Comparison of ENCODE assay signal across 8 cellular contexts in genomic region chr11:111604392-111605009, GRCh38. TPM values are rescaled to one million over a fixed set of nuclear protein-coding genes. Genes with fewer than 3 reads are reported as not detected.
DNase-seq lines count a peak whose midpoint lies in the region; ATAC-seq and TF ChIP-seq lines count a peak whose summit lies in the region.

No MANE protein-coding gene starts in this region.

- no peaks in the 10 kb centered on the region for H3K36me3 ChIP-seq in WERI-Rb-1

- H3K9me3 ChIP-seq in WERI-Rb-1 (ENCODE audit: severe bottlenecking), result no peaks in the 10 kb centered on the region

- peak overlapping the region; percentile 95 for H3K4me3 Mint-ChIP-seq in stimulated activated naive CD8-positive, alpha-beta T cell treated with anti-CD3 and anti-CD28 coated beads, Interleukin-15, Interleukin-2, amounts not matched to agents 100 ng/mL and 50 ng/mL, for 24 hours

- peaks cover 31% of the 10 kb centered on the region for H3K4me1 Mint-ChIP-seq in stimulated activated naive CD8-positive, alpha-beta T cell treated with anti-CD3 and anti-CD28 coated beads, Interleukin-15, Interleukin-2, amounts not matched to agents 100 ng/mL and 50 ng/mL, for 24 hours (ENCODE audit: low read depth)

- DNase-seq in stimulated activated naive CD8-positive, alpha-beta T cell treated with anti-CD3 and anti-CD28 coated beads, Interleukin-15, Interleukin-2, amounts not matched to agents 100 U/mL and 50 U/mL, for 24 hours, result no peak
- DNase-seq in NCI-H1930 (lab: John Stamatoyannopoulos, UW) (peak; percentile 19 to 27), WERI-Rb-1 (no peak), foreskin keratinocyte (peak in 1 of 2 donors; percentile 25), renal cortical epithelial cell (ENCODE audit: low read depth) (peak; percentile 63)

- no peaks in the 10 kb centered on the region for H3K9me3 Mint-ChIP-seq in stimulated activated naive CD8-positive, alpha-beta T cell treated with anti-CD3 and anti-CD28 coated beads, Interleukin-15, Interleukin-2, amounts not matched to agents 100 ng/mL and 50 ng/mL, for 24 hours

- TF ChIP-seq CTCF in WERI-Rb-1 (IDR thresholded peaks at IDR 0.05; ENCODE audit: low read depth, low read length) (peak; percentile 38; the same call in 1 of the 2 replicates), foreskin keratinocyte (conservative IDR thresholded peaks at IDR 0.05) (peak; percentile 79)

- H3K27ac ChIP-seq in WERI-Rb-1 (no peak overlapping the region), foreskin keratinocyte (no peak overlapping the region)

- ATAC-seq in stimulated activated naive CD8-positive, alpha-beta T cell treated with anti-CD3 and anti-CD28 coated beads, Interleukin-15, Interleukin-2, amounts not matched to agents 100 U/mL and 50 U/mL, for 24 hours, result no peak
- ATAC-seq in foreskin keratinocyte (no peak), GM19328 (IDR thresholded peaks at IDR 0.05; ENCODE audit: unreplicated experiment) (no peak), GM18909 (IDR thresholded peaks at IDR 0.05; ENCODE audit: poor library complexity, unreplicated experiment) (no peak)

- H3K4me3 ChIP-seq in WERI-Rb-1 (ENCODE audit: low read depth, low read length), result no peak overlapping the region

- H3K27me3 ChIP-seq in WERI-Rb-1 (ENCODE audit: insufficient read depth, low read depth, severe bottlenecking), result no peaks in the 10 kb centered on the region
- no peaks in the 10 kb centered on the region for H3K27me3 ChIP-seq in foreskin keratinocyte

- no peaks in the 10 kb centered on the region for H3K27me3 Mint-ChIP-seq in stimulated activated naive CD8-positive, alpha-beta T cell treated with anti-CD3 and anti-CD28 coated beads, Interleukin-15, Interleukin-2, amounts not matched to agents 100 ng/mL and 50 ng/mL, for 24 hours

- H3K36me3 Mint-ChIP-seq in stimulated activated naive CD8-positive, alpha-beta T cell treated with anti-CD3 and anti-CD28 coated beads, Interleukin-15, Interleukin-2, amounts not matched to agents 100 ng/mL and 50 ng/mL, for 24 hours (ENCODE audit: low read depth), result no peaks in the 10 kb centered on the region

- H3K27ac Mint-ChIP-seq in stimulated activated naive CD8-positive, alpha-beta T cell treated with anti-CD3 and anti-CD28 coated beads, Interleukin-15, Interleukin-2, amounts not matched to agents 100 ng/mL and 50 ng/mL, for 24 hours, result no peak overlapping the region

- H3K4me1 ChIP-seq in foreskin keratinocyte, result peaks cover 35% of the 10 kb centered on the region

RNA-seq across cellular contexts. Expression of gene SIK2, which starts 2.3 kb away (rescaled TPM):
- total RNA-seq in foreskin keratinocyte (8.7 and 9.0 TPM in 2 replicates), renal cortical epithelial cell (8.9 and 28.2 TPM in 2 replicates)
- polyA plus RNA-seq in foreskin keratinocyte, result 2.3 and 2.6 TPM in 2 replicates

Comparison
In these comparisons a context has a peak if more than half of its experiments do, and no peak if none do; other contexts are left out.
1. DNase-seq: peak in NCI-H1930 (2 of 2) and renal cortical epithelial cell (single experiment); none in stimulated activated naive CD8-positive, alpha-beta T cell treated with anti-CD3 and anti-CD28 coated beads, Interleukin-15, Interleukin-2, amounts not matched to agents 100 U/mL and 50 U/mL, for 24 hours (single experiment) and WERI-Rb-1 (single experiment).